ENCODE assay signal across 8 cellular contexts in genomic region chr6:85641916-85642773, GRCh38.
DNase-seq lines count a peak whose midpoint lies in the region; TF ChIP-seq lines count a peak whose summit lies in the region.

No MANE protein-coding gene starts in this region.

- H3K27ac ChIP-seq in muscle layer of colon (ENCODE audit: low read depth, low read length): peak overlapping the region; percentile 96

- peaks cover 47% of the 10 kb centered on the region for H3K4me1 Mint-ChIP-seq in activated T-cell treated with anti-CD3 and anti-CD28 coated beads, Interleukin-2, amount 50 U/mL, for 24 hours (ENCODE audit: low read depth)

- peak overlapping the region; percentile 87 for H3K4me3 Mint-ChIP-seq in activated T-cell treated with anti-CD3 and anti-CD28 coated beads, Interleukin-2, amount 50 U/mL, for 24 hours

- H3K27ac Mint-ChIP-seq in activated T-cell treated with anti-CD3 and anti-CD28 coated beads, Interleukin-2, amount 50 U/mL, for 24 hours: peak overlapping the region; percentile 99

- H3K4me3 ChIP-seq in NT2/D1 (ENCODE audit: insufficient read length, low read depth) (peak overlapping the region; percentile 89), muscle layer of colon (ENCODE audit: low read depth in 1 of 2, low read length in 2 of 2) (peak overlapping the region; percentile 81 to 94)

- DNase-seq in NCI-H748 (lab: John Stamatoyannopoulos, UW; ENCODE audit: unreplicated experiment) (peak; percentile 63), NCI-H748 treated with DMSO at 0.1 percent for 48 hours (lab: John Stamatoyannopoulos, UW) (no peak), NT2/D1 (ENCODE audit: low read depth, low spot score) (no peak), erythroblast (lab: John Stamatoyannopoulos, UW) (peak; percentile 70 to 82), 8988T (no peak)
- peak; percentile 75 for DNase-seq in activated T-cell treated with anti-CD3 and anti-CD28 coated beads, Interleukin-2, amount 50 U/mL, for 24 hours
- DNase-seq in stimulated activated CD8-positive, alpha-beta memory T cell treated with anti-CD3 and anti-CD28 coated beads, Interleukin-4, amount 100 ng/mL, for 48 hours: peak; percentile 58

- H3K36me3 Mint-ChIP-seq in activated T-cell treated with anti-CD3 and anti-CD28 coated beads, Interleukin-2, amount 50 U/mL, for 24 hours (ENCODE audit: low read depth): peaks cover 60% of the 10 kb centered on the region

- H3K4me1 ChIP-seq in NT2/D1 (ENCODE audit: insufficient read depth, insufficient read length) (no peaks in the 10 kb centered on the region), muscle layer of colon (ENCODE audit: insufficient read depth, low read length) (peaks cover 36% of the 10 kb centered on the region)

- H3K9me3 ChIP-seq in NT2/D1 (ENCODE audit: insufficient read depth, low read length) (no peaks in the 10 kb centered on the region), muscle layer of colon (ENCODE audit: low read length) (no peaks in the 10 kb centered on the region)

- peaks cover 46% of the 10 kb centered on the region for H3K36me3 ChIP-seq in NT2/D1 (ENCODE audit: insufficient read depth, insufficient read length, low read length)
- H3K36me3 ChIP-seq in muscle layer of colon (ENCODE audit: insufficient read depth, low read length): peaks cover 29% of the 10 kb centered on the region

- H3K9me3 Mint-ChIP-seq in activated T-cell treated with anti-CD3 and anti-CD28 coated beads, Interleukin-2, amount 50 U/mL, for 24 hours: no peaks in the 10 kb centered on the region

- no peak for TF ChIP-seq POLR2A in erythroblast (IDR thresholded peaks at IDR 0.05; ENCODE audit: low read length)

- no peaks in the 10 kb centered on the region for H3K27me3 ChIP-seq in NT2/D1 (ENCODE audit: insufficient read depth, insufficient read length)
- no peaks in the 10 kb centered on the region for H3K27me3 ChIP-seq in muscle layer of colon (ENCODE audit: control insufficient read depth in 1 of 2, insufficient read depth in 2 of 2, low read length in 2 of 2)

- H3K9ac ChIP-seq in NT2/D1 (ENCODE audit: insufficient read length, low read depth) (peak overlapping the region; percentile 98), muscle layer of colon (ENCODE audit: low read length) (peak overlapping the region; percentile 91)

- no peaks in the 10 kb centered on the region for H3K27me3 Mint-ChIP-seq in activated T-cell treated with anti-CD3 and anti-CD28 coated beads, Interleukin-2, amount 50 U/mL, for 24 hours

Comparison
In these comparisons a context has a peak if more than half of its experiments do, and no peak if none do; other contexts are left out.
1. DNase-seq: peak in NCI-H748 (single experiment), activated T-cell treated with anti-CD3 and anti-CD28 coated beads, Interleukin-2, amount 50 U/mL, for 24 hours (single experiment), erythroblast (2 of 2) and stimulated activated CD8-positive, alpha-beta memory T cell treated with anti-CD3 and anti-CD28 coated beads, Interleukin-4, amount 100 ng/mL, for 48 hours (single experiment); none in NCI-H748 treated with DMSO at 0.1 percent for 48 hours (single experiment), NT2/D1 (single experiment) and 8988T (single experiment).